1 cellular context compared by ENCODE assay signal in the genomic region with DNA sequence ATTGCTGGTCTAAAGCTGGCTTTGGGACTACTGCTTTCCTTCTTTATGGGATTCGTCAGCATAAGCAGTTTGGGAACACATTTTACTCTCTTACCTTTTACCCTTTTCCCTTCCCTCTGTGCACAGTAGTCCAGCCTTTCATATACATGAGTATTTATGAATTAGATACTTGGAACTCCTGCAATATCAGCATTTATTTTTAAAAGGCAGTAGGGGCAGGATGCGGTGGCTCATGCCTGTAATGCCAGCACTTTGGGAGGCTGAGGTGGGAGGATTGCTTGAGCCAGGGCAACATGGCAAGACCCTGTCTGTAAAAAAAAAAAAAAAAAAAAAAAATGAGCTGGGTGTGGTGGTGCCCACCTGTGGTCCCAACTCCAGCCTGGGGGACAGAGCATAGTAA.
TF ChIP-seq lines count a peak whose summit lies in the region.

No MANE protein-coding gene starts in this region.

TF ChIP-seq in K562, 482 proteins besides CTCF, POLR2A, EP300 and RAD21:
- no peak for TF ChIP-seq TCF3 (CRISPR knock-in tag; IDR thresholded peaks at IDR 0.05)
- 0 out of 2 replicates have a peak, but pooled peaks have one; percentile 5 for TF ChIP-seq ZNF316 (IDR thresholded peaks at IDR 0.05)
- 0 out of 2 replicates have a peak, but pooled peaks have one; percentile 11 for TF ChIP-seq C11orf30 (IDR thresholded peaks at IDR 0.05; ENCODE audit: low read depth)
